9 cellular contexts compared by ENCODE assay signal in the genomic region with DNA sequence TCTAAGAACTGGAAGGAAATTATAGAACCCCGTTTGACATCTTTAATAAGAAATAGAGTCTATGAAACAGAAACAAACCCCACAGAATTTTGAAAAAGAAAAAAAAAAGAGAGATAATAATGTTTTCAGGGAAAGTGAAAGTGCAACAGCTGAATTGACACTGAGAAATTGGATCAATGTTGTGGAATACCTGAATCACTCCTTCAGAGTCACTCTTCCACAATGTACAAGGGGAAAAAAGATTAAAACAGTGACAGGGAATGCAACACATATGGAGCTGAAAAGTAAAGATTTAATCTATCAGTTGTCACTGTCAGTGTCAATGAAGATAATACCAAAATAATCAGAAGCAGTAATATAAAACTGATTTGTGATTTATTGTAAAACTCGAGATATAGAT.
"Had no signal": no experiment of that assay in that cellular context is flagged by ENCODE, and none has a peak within 500 bp of the region (broad histone marks: within the 10 kb centered on the region; RNA-seq: fewer than 3 reads in every experiment).

No MANE protein-coding gene starts in this region.

- H2AFZ ChIP-seq: GM23248, GM23338 had no signal

- H3K27ac Mint-ChIP-seq: GM23338, H9, HFFc6 had no signal

- H3K4me1 ChIP-seq: HAP-1 had no signal

- H3K27ac ChIP-seq: GM23248 had no signal

- H3K4me2 ChIP-seq: GM23338 had no signal

- H3K4me3 ChIP-seq: GM23248, GM23338, HAP-1 had no signal

- H3K9me3 ChIP-seq: HAP-1 had no signal

- ATAC-seq: GM23338, HCT116 had no signal

- H3K36me3 ChIP-seq: HAP-1 had no signal

- DNase-seq: GM23248, GOT3, H7, H9, HCEC 1CT, HFFc6 had no signal
